In genomic region chr7:24786306-24786705, GRCh38 we compare ENCODE assay signal across 17 cellular contexts. TPM values are rescaled to one million over a fixed set of nuclear protein-coding genes. Genes with fewer than 3 reads are reported as not detected.
DNase-seq lines count a peak whose midpoint lies in the region; ATAC-seq, FAIRE-seq and TF ChIP-seq lines count a peak whose summit lies in the region.
"Had no signal": no experiment of that assay in that cellular context is flagged by ENCODE, and none has a peak within 500 bp of the region (broad histone marks: within the 10 kb centered on the region; RNA-seq: fewer than 3 reads in every experiment).

No MANE protein-coding gene starts in this region.

- no peaks in the 10 kb centered on the region for H3K36me3 ChIP-seq in SJCRH30

- H3K27ac ChIP-seq in A549 = peak overlapping the region; percentile 62 to 75
- peak overlapping the region; percentile 46; the same call in 1 of the 2 replicates for H3K27ac ChIP-seq in SJCRH30
- H3K27ac ChIP-seq: coronary artery, hepatocyte, parathyroid adenoma had no signal

- POLR2A ChIA-PET in A549 (lab: Yijun Ruan, JAX) = no interaction called here

- peak overlapping the region; percentile 32; the same call in 1 of the 3 replicates for H3K4me2 ChIP-seq in A549
- H3K4me2 ChIP-seq: hepatocyte had no signal

- H3K27me3 Mint-ChIP-seq in HFFc6 (ENCODE audit: insufficient read depth) = no peaks in the 10 kb centered on the region; the same call in 1 of the 2 replicates
- H3K27me3 Mint-ChIP-seq in activated naive CD8-positive, alpha-beta T cell treated with anti-CD3 and anti-CD28 coated beads, Interleukin-2, amount 50 U/mL, for 24 hours = no peaks in the 10 kb centered on the region
- H3K27me3 Mint-ChIP-seq: activated CD4-positive, alpha-beta memory T cell treated with anti-CD3 and anti-CD28 coated beads for 36 hours had no signal

- DNase-seq in A549 (ENCODE audit: low read depth in 1 of 2, low spot score in 1 of 2) (no peak), HFFc6 (no peak), SJCRH30 (no peak), fibroblast of peridontal ligament (ENCODE audit: extremely low read depth) (peak; percentile 20)
- DNase-seq in activated naive CD8-positive, alpha-beta T cell treated with anti-CD3 and anti-CD28 coated beads, Interleukin-2, amount 50 U/mL, for 24 hours = no peak
- DNase-seq: left cardiac atrium; NCI-H1436 treated with DMSO at 0.1 percent for 48 hours; stimulated activated naive CD4-positive, alpha-beta T cell had no signal

- no peak for TF ChIP-seq EP300 in A549 (IDR thresholded peaks at IDR 0.05)

- peak overlapping the region; percentile 13; the same call in 1 of the 2 replicates for H3K4me3 Mint-ChIP-seq in HFFc6
- H3K4me3 Mint-ChIP-seq in activated naive CD8-positive, alpha-beta T cell treated with anti-CD3 and anti-CD28 coated beads, Interleukin-2, amount 50 U/mL, for 24 hours = no peak overlapping the region
- H3K4me3 Mint-ChIP-seq: activated CD4-positive, alpha-beta memory T cell treated with anti-CD3 and anti-CD28 coated beads for 36 hours had no signal

- no peak for TF ChIP-seq POLR2A in A549 (IDR thresholded peaks at IDR 0.05; ENCODE audit: low read length)

- WGBS in A549 (ENCODE audit: missing lambda C conversion rate) = 89% methylated on average over 4 of the region's 4 CpGs

- H3K27ac Mint-ChIP-seq in HFFc6 = peak overlapping the region; percentile 99
- H3K27ac Mint-ChIP-seq in activated naive CD8-positive, alpha-beta T cell treated with anti-CD3 and anti-CD28 coated beads, Interleukin-2, amount 50 U/mL, for 24 hours = no peak overlapping the region
- H3K27ac Mint-ChIP-seq: activated CD4-positive, alpha-beta memory T cell treated with anti-CD3 and anti-CD28 coated beads for 36 hours; activated T-helper 2 cell treated with anti-CD3 and anti-CD28 coated beads, Interferon-gamma antibody, Interleukin-2, Interleukin-4, amounts not matched to agents 10 μg/mL and 5 μg/mL and 100 μg/mL, durations not matched to agents 14 hours and 24 hours and 36 hours had no signal

- ATAC-seq in A549 = no peak
- no peak for ATAC-seq in HG03571 (IDR thresholded peaks at IDR 0.05; ENCODE audit: unreplicated experiment)
- ATAC-seq in activated naive CD8-positive, alpha-beta T cell treated with anti-CD3 and anti-CD28 coated beads, Interleukin-2, amount 50 U/mL, for 24 hours = no peak
- no peak for ATAC-seq in HG02588 (IDR thresholded peaks at IDR 0.05; ENCODE audit: unreplicated experiment)
- no peak for ATAC-seq in HG03520 (IDR thresholded peaks at IDR 0.05; ENCODE audit: unreplicated experiment)

- no peak overlapping the region for H3K4me3 ChIP-seq in A549
- H3K4me3 ChIP-seq in SJCRH30 = no peak overlapping the region
- H3K4me3 ChIP-seq: coronary artery, hepatocyte had no signal

- TF ChIP-seq CTCF in A549 (IDR thresholded peaks at IDR 0.05) (no peak), HFFc6 (IDR thresholded peaks at IDR 0.05) (no peak)

- peaks cover 36% of the 10 kb centered on the region for H3K4me1 Mint-ChIP-seq in HFFc6 (ENCODE audit: low read depth)
- H3K4me1 Mint-ChIP-seq in activated naive CD8-positive, alpha-beta T cell treated with anti-CD3 and anti-CD28 coated beads, Interleukin-2, amount 50 U/mL, for 24 hours = peaks cover 6% of the 10 kb centered on the region

- peaks cover 59% of the 10 kb centered on the region for H3K36me3 Mint-ChIP-seq in HFFc6 (ENCODE audit: low read depth)
- peaks cover 11% of the 10 kb centered on the region for H3K36me3 Mint-ChIP-seq in activated naive CD8-positive, alpha-beta T cell treated with anti-CD3 and anti-CD28 coated beads, Interleukin-2, amount 50 U/mL, for 24 hours (ENCODE audit: low read depth)

- no peaks in the 10 kb centered on the region for H3K27me3 ChIP-seq in SJCRH30
- H3K27me3 ChIP-seq: hepatocyte had no signal

- H3K4me1 ChIP-seq in A549 (peaks cover 14% of the 10 kb centered on the region), SJCRH30 (peaks cover 9% of the 10 kb centered on the region)
- H3K4me1 ChIP-seq: parathyroid adenoma had no signal

- peaks cover 7% of the 10 kb centered on the region; the same call in 1 of the 3 replicates for H3K9me3 ChIP-seq in A549
- peaks cover 2% of the 10 kb centered on the region; the same call in 1 of the 2 replicates for H3K9me3 ChIP-seq in SJCRH30 (replicated peaks)

- peaks cover 4% of the 10 kb centered on the region; the same call in 1 of the 2 replicates for H3K9me3 Mint-ChIP-seq in HFFc6
- H3K9me3 Mint-ChIP-seq in activated naive CD8-positive, alpha-beta T cell treated with anti-CD3 and anti-CD28 coated beads, Interleukin-2, amount 50 U/mL, for 24 hours = peaks cover 16% of the 10 kb centered on the region

- TF ChIP-seq RAD21 in A549 (conservative IDR thresholded peaks at IDR 0.05 in 1 of 2, IDR thresholded peaks at IDR 0.05 in 1 of 2) = no peak

- CTCF ChIA-PET in A549 (lab: Yijun Ruan, JAX) = no interaction called here

- FAIRE-seq in A549 (lab: Jason Lieb, UNC) = no peak
- FAIRE-seq: D721Med had no signal

TF ChIP-seq in A549, 52 proteins besides CTCF, POLR2A, EP300 and RAD21:
- TF ChIP-seq TP53 (CRISPR knock-in tag; IDR thresholded peaks at IDR 0.05) (no peak), CBX8 (IDR thresholded peaks at IDR 0.05) (no peak), USF2 (IDR thresholded peaks at IDR 0.05) (no peak), EHMT2 (IDR thresholded peaks at IDR 0.05; ENCODE audit: low read depth) (no peak), SREBF2 (IDR thresholded peaks at IDR 0.05) (no peak), BHLHE40 (IDR thresholded peaks at IDR 0.05; ENCODE audit: low read depth, low read length) (no peak), RFX5 (IDR thresholded peaks at IDR 0.05) (no peak), KDM5A (IDR thresholded peaks at IDR 0.05) (no peak), NR3C1 (IDR thresholded peaks at IDR 0.05) (no peak), SMC3 (IDR thresholded peaks at IDR 0.05) (no peak), GATA3 (IDR thresholded peaks at IDR 0.05; ENCODE audit: borderline replicate concordance) (no peak)
TF ChIP-seq in A549: peak in this region for 0.

RNA-seq across cellular contexts. Expression of gene GSDME, which starts 29.0 kb away (rescaled TPM):
- polyA plus RNA-seq in A549 (2011; rRNA removed) (55.9 and 57.5 TPM in 2 replicates), A549 (2017; fragmentation: RNase III; extraction: RNeasy Plus Mini Kit Qiagen cat#74134 plus additional on column Dnase treatment) (50.9 to 51.9 TPM (median 51.0 TPM) in 3 replicates)
- 42.9 and 48.2 TPM in 2 replicates for polyA plus RNA-seq in A549 (2012; cell fraction: cytosol; rRNA removed)
- polyA plus RNA-seq in A549 (2012; cell fraction: nucleus; rRNA removed) = 40.3 and 55.3 TPM in 2 replicates
- polyA minus RNA-seq in A549 (2011; rRNA and poly(A)+ RNA removed) = 45.3 and 48.9 TPM in 2 replicates
- 10 to 100 TPM; 37.1 to 49.8 (median 42.8) TPM for total RNA-seq in HFFc6 (2021; fragmentation: NEBNext Ultra II Directional; extraction: Animal tissue kit (Norgen Biotek cat#: 25700))
- total RNA-seq in SJCRH30 (2014; rRNA removed; shearing (Covaris generic)) = 21.6 and 24.4 TPM in 2 replicates
